ENCODE assay signal across 13 cellular contexts in the genomic region with DNA sequence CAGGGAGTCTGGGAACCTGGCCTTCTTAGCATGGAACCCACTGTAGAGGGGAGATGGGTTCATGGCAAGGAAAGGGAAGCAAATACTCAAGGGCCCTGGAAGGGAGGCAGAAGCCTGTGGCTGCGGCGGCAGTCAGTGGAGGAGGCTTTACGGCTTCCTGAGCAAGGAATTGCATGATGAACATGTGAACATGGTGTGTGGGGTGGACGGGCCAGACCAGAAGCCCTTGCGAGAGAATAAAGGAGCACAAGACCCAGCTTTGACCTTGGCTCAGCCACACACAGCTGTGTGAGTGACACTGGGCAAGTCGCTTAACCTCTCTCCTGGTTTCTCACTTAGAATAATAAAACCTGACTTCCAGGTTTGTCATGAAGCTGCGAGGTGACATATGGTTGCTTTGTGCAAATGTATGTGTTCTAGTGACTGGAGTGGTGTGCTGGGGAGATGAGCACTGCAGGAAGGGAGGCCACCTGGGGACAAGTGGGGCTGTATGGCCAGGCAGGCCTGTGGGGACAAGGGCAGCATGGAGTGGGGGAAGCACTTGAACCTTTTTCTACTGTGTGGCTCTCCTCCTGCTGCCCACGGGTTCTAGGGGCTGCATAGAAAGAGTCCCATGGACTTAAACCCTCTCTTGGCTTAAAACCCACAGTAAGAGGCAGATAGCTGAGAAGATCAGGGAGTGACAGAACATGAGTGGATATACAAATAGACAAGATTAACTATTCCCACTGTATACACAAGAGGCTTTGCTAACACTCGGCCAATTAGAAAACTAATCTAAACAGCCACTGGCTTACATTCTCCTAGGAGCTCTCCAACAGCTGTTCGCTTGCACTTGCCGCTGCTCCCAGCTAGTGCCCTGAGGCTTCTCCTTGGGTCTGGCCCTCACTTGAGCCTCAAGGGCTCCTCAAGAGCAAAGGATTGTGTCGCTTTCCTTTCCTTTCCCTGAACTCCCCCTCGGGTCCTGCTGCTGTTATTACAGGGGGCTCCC.
DNase-seq lines count a peak whose midpoint lies in the region; ATAC-seq, FAIRE-seq and TF ChIP-seq lines count a peak whose summit lies in the region.
"Had no signal": no experiment of that assay in that cellular context is flagged by ENCODE, and none has a peak within 500 bp of the region (broad histone marks: within the 10 kb centered on the region; RNA-seq: fewer than 3 reads in every experiment).

No MANE protein-coding gene starts in this region.

- H3K4me3 ChIP-seq in SJCRH30: no peak overlapping the region
- H3K4me3 ChIP-seq in mucosa of descending colon: no peak overlapping the region
- H3K4me3 ChIP-seq in CD8-positive, alpha-beta memory T cell (ENCODE audit: low read length): no peak overlapping the region
- H3K4me3 ChIP-seq: dorsolateral prefrontal cortex had no signal

- FAIRE-seq in D721Med (lab: Jason Lieb, UNC): peak; percentile 88

- H3K4me1 Mint-ChIP-seq in CD8-positive, alpha-beta memory T cell: no peaks in the 10 kb centered on the region

- CTCF ChIA-PET in CD8-positive, alpha-beta memory T cell (lab: Charles Lee): interaction anchor here (0.6 kb wide), 1 partner anchor 10 kb away, joined by 3 read pairs; no protein-coding TSS in a partner anchor

- peak; percentile 52 for DNase-seq in D721Med (ENCODE audit: insufficient read length, low spot score)
- DNase-seq in NCI-H146 (lab: John Stamatoyannopoulos, UW): peak; percentile 22
- peak; percentile 84 to 91 for DNase-seq in SJCRH30
- DNase-seq in mucosa of descending colon: no peak
- DNase-seq in CD8-positive, alpha-beta memory T cell: no peak
- no peak for DNase-seq in RKO (ENCODE audit: low spot score)
- DNase-seq in left lobe of liver (ENCODE audit: low spot score): no peak
- DNase-seq: activated gamma-delta T cell, dorsolateral prefrontal cortex, SIG-M5, substantia nigra, T1000 had no signal

- H3K36me3 Mint-ChIP-seq in CD8-positive, alpha-beta memory T cell: no peaks in the 10 kb centered on the region

- H3K27me3 Mint-ChIP-seq in CD8-positive, alpha-beta memory T cell: peaks cover 0 to 2% of the 10 kb centered on the region in 2 donors

- ATAC-seq in mucosa of descending colon (peak; percentile 62), left lobe of liver (no peak), GM21423 (IDR thresholded peaks at IDR 0.05; ENCODE audit: unreplicated experiment) (no peak)

- no peaks in the 10 kb centered on the region for H3K9me3 Mint-ChIP-seq in CD8-positive, alpha-beta memory T cell

- no peak overlapping the region for H3K4me3 Mint-ChIP-seq in CD8-positive, alpha-beta memory T cell

- H3K9me3 ChIP-seq in SJCRH30 (replicated peaks) (no peaks in the 10 kb centered on the region), mucosa of descending colon (no peaks in the 10 kb centered on the region)
- H3K9me3 ChIP-seq in CD8-positive, alpha-beta memory T cell (ENCODE audit: low read length): no peaks in the 10 kb centered on the region

- H3K27ac ChIP-seq in SJCRH30: peak overlapping the region; percentile 66
- no peak overlapping the region for H3K27ac ChIP-seq in CD8-positive, alpha-beta memory T cell (ENCODE audit: low read depth, low read length)
- H3K27ac ChIP-seq: dorsolateral prefrontal cortex had no signal

- H3K36me3 ChIP-seq in SJCRH30: no peaks in the 10 kb centered on the region
- H3K36me3 ChIP-seq in mucosa of descending colon (ENCODE audit: low read depth): no peaks in the 10 kb centered on the region
- no peaks in the 10 kb centered on the region for H3K36me3 ChIP-seq in CD8-positive, alpha-beta memory T cell (ENCODE audit: insufficient read depth, low read length)

- H3K27ac Mint-ChIP-seq in CD8-positive, alpha-beta memory T cell: no peak overlapping the region

- TF ChIP-seq CTCF in D721Med (IDR thresholded peaks at IDR 0.05; ENCODE audit: insufficient read depth, missing control alignments) (no peak), mucosa of descending colon (IDR thresholded peaks at IDR 0.05) (no peak)

- POLR2A ChIA-PET in CD8-positive, alpha-beta memory T cell (lab: Charles Lee): no interaction called here

- intact Hi-C loops in mucosa of descending colon (cut with DNase I, micrococcal nuclease): no loop called here

- no peaks in the 10 kb centered on the region for H3K27me3 ChIP-seq in SJCRH30
- H3K27me3 ChIP-seq in CD8-positive, alpha-beta memory T cell (ENCODE audit: insufficient read depth, low read length, poor library complexity, severe bottlenecking): no peaks in the 10 kb centered on the region
- H3K27me3 ChIP-seq: dorsolateral prefrontal cortex had no signal

- H3K4me1 ChIP-seq in SJCRH30 (peaks cover 57% of the 10 kb centered on the region), mucosa of descending colon (ENCODE audit: low read depth) (peaks cover 3% of the 10 kb centered on the region)
- H3K4me1 ChIP-seq in CD8-positive, alpha-beta memory T cell (ENCODE audit: insufficient read depth, low read length): no peaks in the 10 kb centered on the region

Comparison
In these comparisons a context has a peak if more than half of its experiments do, and no peak if none do; other contexts are left out.
1. DNase-seq: peak in D721Med (single experiment), NCI-H146 (single experiment) and SJCRH30 (2 of 2); none in mucosa of descending colon (0 of 3), CD8-positive, alpha-beta memory T cell (0 of 5), RKO (single experiment) and left lobe of liver (single experiment).